14 cellular contexts compared by ENCODE assay signal in the genomic region with DNA sequence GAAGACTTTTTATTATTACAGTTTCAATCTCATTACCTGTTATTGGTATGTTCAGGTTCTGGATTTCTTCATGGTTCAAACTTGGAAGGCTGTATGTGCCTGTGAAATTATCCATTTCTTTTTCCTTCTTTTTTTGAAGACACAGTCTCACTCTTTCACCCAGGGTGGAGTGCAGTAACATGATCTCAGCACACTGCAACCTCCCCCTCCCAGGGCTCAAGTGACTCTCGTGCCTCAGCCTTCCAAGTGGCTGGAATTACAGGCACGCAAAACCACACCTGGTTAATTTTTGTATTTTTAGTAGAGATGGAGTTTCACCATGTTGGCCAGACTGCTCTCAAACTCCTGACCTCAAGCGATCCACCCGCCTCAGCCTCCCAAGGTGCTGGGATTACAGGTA. TPM values are rescaled to one million over a fixed set of nuclear protein-coding genes. Genes with fewer than 3 reads are reported as not detected.
"Had no signal": no experiment of that assay in that cellular context is flagged by ENCODE, and none has a peak within 500 bp of the region (broad histone marks: within the 10 kb centered on the region; RNA-seq: fewer than 3 reads in every experiment).

No MANE protein-coding gene starts in this region.

RNA-seq across cellular contexts. Expression of a gene that starts 52.3 kb away (rescaled TPM):
- total RNA-seq: activated B cell treated with CpG ODN at 0.5 μM for 24 hours; activated CD4-positive, alpha-beta memory T cell treated with anti-CD3 and anti-CD28 coated beads for 36 hours; activated CD4-positive, alpha-beta memory T cell treated with anti-CD3 and anti-CD28 coated beads, Interleukin-2, amount 10 ng/mL, durations not matched to agents 7 days and 5 days; activated CD4-positive, alpha-beta T cell treated with anti-CD3 and anti-CD28 coated beads for 36 hours; activated CD4-positive, alpha-beta T cell treated with anti-CD3 and anti-CD28 coated beads, Interleukin-2, amount 10 ng/mL, durations not matched to agents 24 days and 14 days; activated CD4-positive, alpha-beta T cell treated with anti-CD3 and anti-CD28 coated beads, Interleukin-2, amount 10 ng/mL, durations not matched to agents 7 days and 5 days; activated CD8-positive, alpha-beta memory T cell treated with anti-CD3 and anti-CD28 coated beads for 36 hours; activated CD8-positive, alpha-beta memory T cell treated with anti-CD3 and anti-CD28 coated beads, Interleukin-2, amount 10 ng/mL, durations not matched to agents 7 days and 5 days; activated CD8-positive, alpha-beta T cell treated with anti-CD3 and anti-CD28 coated beads for 36 hours; activated CD8-positive, alpha-beta T cell treated with anti-CD3 and anti-CD28 coated beads, Interleukin-2, amount 10 ng/mL, durations not matched to agents 7 days and 5 days; T-helper 1 cell treated with Interleukin-12 subunit alpha and Interleukin-12 subunit beta and Interleukin-4 antibody, amounts not matched to agents 30 ng/mL and 1 ng/mL, for 36 hours; T-helper 17 cell; T-helper 2 cell treated with Interferon-gamma antibody and Interleukin-4, amounts not matched to agents 100 ng/mL and 5 ng/mL, for 36 hours; WTC11 had no signal
